Comparison of ENCODE assay signal across 14 cellular contexts in genomic region chr14:104290756-104291122, GRCh38.
A peak's percentile ranks its signal among the peaks of the same experiment; 100 is the strongest.
DNase-seq lines count a peak whose midpoint lies in the region; ATAC-seq and TF ChIP-seq lines count a peak whose summit lies in the region.
"Had no signal": no experiment of that assay in that cellular context is flagged by ENCODE, and none has a peak within 500 bp of the region (broad histone marks: within the 10 kb centered on the region; RNA-seq: fewer than 3 reads in every experiment).

No MANE protein-coding gene starts in this region.

- H3T11ph ChIP-seq in H9 (ENCODE audit: low read length), result no peak overlapping the region

- no peaks in the 10 kb centered on the region for H3K79me2 ChIP-seq in H9 (ENCODE audit: insufficient read depth, low read length)

- no peak overlapping the region for H3K14ac ChIP-seq in H9 (ENCODE audit: insufficient read depth, low read length)

- no peak overlapping the region for H4K91ac ChIP-seq in H9 (ENCODE audit: insufficient read length, low read depth, low read length)

- no peak overlapping the region for H2BK5ac ChIP-seq in H9 (ENCODE audit: insufficient read length, low read length)

- no peak overlapping the region for H4K8ac ChIP-seq in H9 (replicated peaks; ENCODE audit: insufficient read length, low read depth, low read length)

- no peak overlapping the region for H2AFZ ChIP-seq in H9 (ENCODE audit: low read length)

- no peak overlapping the region for H3K4ac ChIP-seq in H9 (ENCODE audit: low read depth, low read length)

- peak overlapping the region in 1 of 2 experiments; percentile 44; a peak in 2 of 5 replicates for H3K4me3 Mint-ChIP-seq in H9
- H3K4me3 Mint-ChIP-seq: activated CD8-positive, alpha-beta T cell treated with anti-CD3 and anti-CD28 coated beads for 36 hours; activated T-cell treated with anti-CD3 and anti-CD28 coated beads, Interleukin-2, amount 50 U/mL, for 4 hours; dendritic cell treated with granulocyte-macrophage colony-stimulating factor and Interleukin-4, amounts not matched to agents 40 ng/mL and 50 ng/mL, for 4 days; stimulated activated memory B cell treated with anti-CD40 and anti-IgM and Interleukin-4, amounts not matched to agents 10 μg/mL and 1 μg/mL and 100 μg/mL, for 72 hours had no signal

- H2BK120ac ChIP-seq in H9 (ENCODE audit: low read depth, low read length, poor library complexity, severe bottlenecking), result no peak overlapping the region

- no peaks in the 10 kb centered on the region for H3K79me1 ChIP-seq in H9 (ENCODE audit: insufficient read depth, low read depth, low read length, poor library complexity, severe bottlenecking)

- H3K4me1 ChIP-seq in H9 (ENCODE audit: insufficient read depth, low read length) (peaks cover 10% of the 10 kb centered on the region; the same call in 1 of the 2 replicates), RWPE2 (ENCODE audit: insufficient read depth, poor library complexity, severe bottlenecking) (no peaks in the 10 kb centered on the region), right cardiac atrium (ENCODE audit: control insufficient read depth, insufficient read depth, low read length) (no peaks in the 10 kb centered on the region)

- H3K4me3 ChIP-seq in RWPE2 (ENCODE audit: severe bottlenecking) (no peak overlapping the region), right cardiac atrium (ENCODE audit: low read length) (no peak overlapping the region)

- H2BK15ac ChIP-seq in H9 (ENCODE audit: low read depth, low read length), result no peak overlapping the region

- H3K4me2 ChIP-seq in H9 (ENCODE audit: insufficient read depth, insufficient read length, low read length), result no peak overlapping the region

- no peaks in the 10 kb centered on the region for H3K23me2 ChIP-seq in H9 (ENCODE audit: insufficient read length, low read depth, low read length, poor library complexity, severe bottlenecking)

- no peak overlapping the region for H3K9ac ChIP-seq in H9 (ENCODE audit: extremely low read depth, insufficient read length, low read length)

- peaks cover 6 to 20% of the 10 kb centered on the region in 2 experiments; a peak in 3 of 5 replicates for H3K9me3 Mint-ChIP-seq in H9

- H4K20me1 ChIP-seq in H9 (ENCODE audit: control insufficient read depth, insufficient read depth, insufficient read length), result no peaks in the 10 kb centered on the region

- no CpG with 5 or more reads among the region's 9 CpGs for WGBS in H9 (ENCODE audit: extremely low coverage, insufficient read length, low lambda C conversion rate)
- 77% methylated on average over 9 of the region's 9 CpGs for WGBS in right cardiac atrium

- H3K4me1 Mint-ChIP-seq in H9, result peaks cover 36 to 43% of the 10 kb centered on the region in 2 experiments
- H3K4me1 Mint-ChIP-seq: stimulated activated memory B cell treated with anti-CD40 and anti-IgM and Interleukin-4, amounts not matched to agents 10 μg/mL and 1 μg/mL and 100 μg/mL, for 72 hours had no signal

- peak overlapping the region; percentile 57 for H3K18ac ChIP-seq in H9 (ENCODE audit: insufficient read length, low read depth, low read length)

- H2AK5ac ChIP-seq in H9 (ENCODE audit: insufficient read length, low read length), result no peak overlapping the region

- H3K56ac ChIP-seq in H9 (ENCODE audit: insufficient read length, low read depth, low read length), result no peak overlapping the region

- H3K27ac ChIP-seq in H9 (ENCODE audit: insufficient read length, low read depth, low read length) (no peak overlapping the region), RWPE2 (ENCODE audit: poor library complexity, severe bottlenecking) (no peak overlapping the region), right cardiac atrium (ENCODE audit: low read length) (no peak overlapping the region)

- intact Hi-C loops in right cardiac atrium (cut with DNase I) (no loop called here), posterior cingulate gyrus (cut with DNase I) (no loop called here)

- no peak overlapping the region for H2BK12ac ChIP-seq in H9 (ENCODE audit: insufficient read length, low read depth, low read length)

- H2BK20ac ChIP-seq in H9 (ENCODE audit: low read depth, low read length, poor library complexity, severe bottlenecking), result no peak overlapping the region

- H3K36me3 ChIP-seq in RWPE2 (ENCODE audit: low read depth), result no peaks in the 10 kb centered on the region

- DNase-seq in H9 (peak; percentile 28), RWPE2 (ENCODE audit: low spot score) (peak; percentile 59), right cardiac atrium (peak; percentile 3 to 42 (median 40)), posterior cingulate gyrus (peak in 6 of 10 donors; percentile 2 to 77 (median 35)), NCI-H748 treated with DMSO at 0.1 percent for 48 hours (lab: John Stamatoyannopoulos, UW) (no peak)
- no peak for DNase-seq in activated CD4-positive, alpha-beta T cell treated with anti-CD3 and anti-CD28 coated beads for 1 hour
- DNase-seq: activated CD8-positive, alpha-beta T cell treated with anti-CD3 and anti-CD28 coated beads for 36 hours; activated T-cell treated with anti-CD3 and anti-CD28 coated beads, Interleukin-2, amount 50 U/mL, for 4 hours; hypothalamus; NCI-H2029 treated with DMSO at 0.1 percent for 48 hours; stimulated activated CD4-positive, alpha-beta T cell treated with anti-CD3 and anti-CD28 coated beads, Interleukin-15, amount 100 ng/mL, for 24 hours had no signal

- ATAC-seq in RWPE2 (ENCODE audit: low read depth) (no peak), right cardiac atrium (no peak), GM18519 (IDR thresholded peaks at IDR 0.05; ENCODE audit: low FRiP score, unreplicated experiment) (no peak)
- ATAC-seq: activated CD8-positive, alpha-beta T cell treated with anti-CD3 and anti-CD28 coated beads for 36 hours; activated T-cell treated with anti-CD3 and anti-CD28 coated beads, Interleukin-2, amount 50 U/mL, for 4 hours; stimulated activated memory B cell treated with anti-CD40 and anti-IgM and Interleukin-4, amounts not matched to agents 10 μg/mL and 1 μg/mL and 100 μg/mL, for 72 hours had no signal

- no peaks in the 10 kb centered on the region; a peak in 2 of 7 replicates for H3K36me3 Mint-ChIP-seq in H9 (ENCODE audit: insufficient read depth in 1 of 3, low read depth in 3 of 3)
- H3K36me3 Mint-ChIP-seq: stimulated activated memory B cell treated with anti-CD40 and anti-IgM and Interleukin-4, amounts not matched to agents 10 μg/mL and 1 μg/mL and 100 μg/mL, for 72 hours had no signal

- H3K27me3 Mint-ChIP-seq in H9 (ENCODE audit: low read depth), result peaks cover 4% of the 10 kb centered on the region; the same call in 1 of the 2 replicates
- H3K27me3 Mint-ChIP-seq: activated CD8-positive, alpha-beta T cell treated with anti-CD3 and anti-CD28 coated beads for 36 hours; dendritic cell treated with granulocyte-macrophage colony-stimulating factor and Interleukin-4, amounts not matched to agents 40 ng/mL and 50 ng/mL, for 4 days had no signal

- TF ChIP-seq CTCF in H9 (conservative IDR thresholded peaks at IDR 0.05) (no peak), RWPE2 (IDR thresholded peaks at IDR 0.05; ENCODE audit: poor library complexity, severe bottlenecking) (no peak)

- no peaks in the 10 kb centered on the region for H3K9me3 ChIP-seq in H9 (ENCODE audit: control insufficient read depth, low read depth, low read length)
- H3K9me3 ChIP-seq in RWPE2 (ENCODE audit: severe bottlenecking), result no peaks in the 10 kb centered on the region
- H3K9me3 ChIP-seq in right cardiac atrium (ENCODE audit: control insufficient read depth, low read length), result no peaks in the 10 kb centered on the region

- H3K23ac ChIP-seq in H9 (ENCODE audit: insufficient read length, low read depth, low read length), result no peak overlapping the region

- H3K27ac Mint-ChIP-seq in H9, result no peak overlapping the region; a peak in 1 of 7 replicates
- H3K27ac Mint-ChIP-seq: activated CD8-positive, alpha-beta T cell treated with anti-CD3 and anti-CD28 coated beads for 36 hours; dendritic cell treated with granulocyte-macrophage colony-stimulating factor and Interleukin-4, amounts not matched to agents 40 ng/mL and 50 ng/mL, for 4 days; stimulated activated memory B cell treated with anti-CD40 and anti-IgM and Interleukin-4, amounts not matched to agents 10 μg/mL and 1 μg/mL and 100 μg/mL, for 72 hours had no signal

- H4K5ac ChIP-seq in H9 (ENCODE audit: insufficient read length, low read depth, low read length), result no peak overlapping the region

- no peaks in the 10 kb centered on the region for H3K27me3 ChIP-seq in H9 (ENCODE audit: insufficient read depth, low read length)
- H3K27me3 ChIP-seq in RWPE2 (ENCODE audit: insufficient read depth, poor library complexity, severe bottlenecking), result peaks cover 10% of the 10 kb centered on the region
- no peaks in the 10 kb centered on the region for H3K27me3 ChIP-seq in right cardiac atrium (ENCODE audit: control insufficient read depth, insufficient read depth)

Comparison
In these comparisons a context has a peak if more than half of its experiments do, and no peak if none do; other contexts are left out.
1. DNase-seq: peak in H9 (single experiment), RWPE2 (single experiment), right cardiac atrium (3 of 3) and posterior cingulate gyrus (6 of 10); none in NCI-H748 treated with DMSO at 0.1 percent for 48 hours (single experiment) and activated CD4-positive, alpha-beta T cell treated with anti-CD3 and anti-CD28 coated beads for 1 hour (single experiment).